Comparison of ENCODE assay signal across 1 cellular context in genomic region chr1:40979241-40980067, GRCh38.
A peak's percentile ranks its signal among the peaks of the same experiment; 100 is the strongest.
TF ChIP-seq lines count a peak whose summit lies in the region.

Gene CTPS1 (plus strand): TSS chr1:40979696. CDS start chr1:40983291, 3,595 bp downstream.

TF ChIP-seq in HepG2, 621 proteins besides CTCF, POLR2A, EP300 and RAD21 (continued from another document and continues in another):
- TF ChIP-seq CEBPZ (IDR thresholded peaks at IDR 0.05; ENCODE audit: low read length) (no peak), NFE2L2 (IDR thresholded peaks at IDR 0.05; ENCODE audit: low read length) (no peak), ZNF710 (CRISPR knock-in tag; IDR thresholded peaks at IDR 0.05; ENCODE audit: borderline replicate concordance) (0 out of 2 replicates have a peak, but pooled peaks have one; percentile 50), HOXD1 (CRISPR knock-in tag; IDR thresholded peaks at IDR 0.05) (no peak), ZNF501 (CRISPR knock-in tag; IDR thresholded peaks at IDR 0.05) (0 out of 2 replicates have a peak, but pooled peaks have one; percentile 54), MLLT10 (CRISPR knock-in tag; IDR thresholded peaks at IDR 0.05) (no peak), ZNF329 (CRISPR knock-in tag; IDR thresholded peaks at IDR 0.05; ENCODE audit: low read depth) (no peak), ELF1 (CRISPR knock-in tag; IDR thresholded peaks at IDR 0.05) (no peak), ZBTB42 (CRISPR knock-in tag; IDR thresholded peaks at IDR 0.05) (no peak; the same call in 1 of the 2 replicates), ZFX (CRISPR knock-in tag; IDR thresholded peaks at IDR 0.05; ENCODE audit: low read depth) (peak; percentile 78), ZNF639 (CRISPR knock-in tag; conservative IDR thresholded peaks at IDR 0.05) (no peak), PLRG1 (conservative IDR thresholded peaks at IDR 0.05) (no peak), DMTF1 (CRISPR knock-in tag; IDR thresholded peaks at IDR 0.05) (no peak), NKX3-1 (CRISPR knock-in tag; IDR thresholded peaks at IDR 0.05) (0 out of 2 replicates have a peak, but pooled peaks have one; percentile 22), SMAD1 (CRISPR knock-in tag; IDR thresholded peaks at IDR 0.05; ENCODE audit: borderline replicate concordance, low read depth) (no peak), MZF1 (CRISPR knock-in tag; IDR thresholded peaks at IDR 0.05; ENCODE audit: borderline replicate concordance) (no peak), HNF4A (CRISPR knock-in tag; IDR thresholded peaks at IDR 0.05) (no peak), FOXA3 (CRISPR knock-in tag; IDR thresholded peaks at IDR 0.05) (peak; percentile 11; the same call in 1 of the 2 replicates), NFE2 (CRISPR knock-in tag; IDR thresholded peaks at IDR 0.05) (no peak), ZIK1 (CRISPR knock-in tag; IDR thresholded peaks at IDR 0.05; ENCODE audit: borderline replicate concordance, low read depth) (no peak; the same call in 1 of the 2 replicates), ARID3A (IDR thresholded peaks at IDR 0.05; ENCODE audit: low read depth, low read length) (no peak), ZNF263 (CRISPR knock-in tag; IDR thresholded peaks at IDR 0.05) (0 out of 2 replicates have a peak, but pooled peaks have one; percentile 1), NFRKB (IDR thresholded peaks at IDR 0.05) (no peak), HINFP (CRISPR knock-in tag; IDR thresholded peaks at IDR 0.05; ENCODE audit: low read depth) (peak; percentile 36; the same call in 1 of the 2 replicates), ZNF615 (CRISPR knock-in tag; IDR thresholded peaks at IDR 0.05; ENCODE audit: borderline replicate concordance) (no peak), SIN3A (IDR thresholded peaks at IDR 0.05; ENCODE audit: borderline replicate concordance, low read depth, low read length) (peak; percentile 83; the same call in 1 of the 2 replicates), HCFC1 (IDR thresholded peaks at IDR 0.05; ENCODE audit: low read depth, low read length) (no peak), ZBTB3 (CRISPR knock-in tag; IDR thresholded peaks at IDR 0.05; ENCODE audit: borderline replicate concordance, low read depth) (no peak), CENPBD1 (CRISPR knock-in tag; IDR thresholded peaks at IDR 0.05; ENCODE audit: borderline replicate concordance, low read depth) (no peak), ZNF496 (CRISPR knock-in tag; IDR thresholded peaks at IDR 0.05; ENCODE audit: insufficient replicate concordance) (no peak), ZNF768 (CRISPR knock-in tag; IDR thresholded peaks at IDR 0.05) (peak; percentile 32; the same call in 1 of the 2 replicates), RARG (CRISPR knock-in tag; IDR thresholded peaks at IDR 0.05; ENCODE audit: low read depth) (no peak), ZNF468 (CRISPR knock-in tag; IDR thresholded peaks at IDR 0.05) (0 out of 2 replicates have a peak, but pooled peaks have one; percentile 32), ZNF761 (CRISPR knock-in tag; conservative IDR thresholded peaks at IDR 0.05) (no peak), SP5 (CRISPR knock-in tag; IDR thresholded peaks at IDR 0.05; ENCODE audit: borderline replicate concordance, low read depth) (no peak; the same call in 1 of the 2 replicates), ZNF674 (CRISPR knock-in tag; IDR thresholded peaks at IDR 0.05; ENCODE audit: low read depth) (peak; percentile 94), ZNF275 (CRISPR knock-in tag; IDR thresholded peaks at IDR 0.05; ENCODE audit: borderline replicate concordance) (no peak), HOMEZ (CRISPR knock-in tag; IDR thresholded peaks at IDR 0.05; ENCODE audit: low read depth) (no peak), RXRA (CRISPR knock-in tag; IDR thresholded peaks at IDR 0.05) (peak; percentile 37; the same call in 1 of the 2 replicates), ETV5 (CRISPR knock-in tag; IDR thresholded peaks at IDR 0.05; ENCODE audit: borderline replicate concordance) (no peak), REPIN1 (CRISPR knock-in tag; IDR thresholded peaks at IDR 0.05; ENCODE audit: borderline replicate concordance, low read depth) (no peak; the same call in 1 of the 2 replicates), DNMT3B (CRISPR knock-in tag; conservative IDR thresholded peaks at IDR 0.05) (no peak), EHMT2 (IDR thresholded peaks at IDR 0.05; ENCODE audit: borderline replicate concordance, low read depth, low read length) (no peak), NFIB (CRISPR knock-in tag; IDR thresholded peaks at IDR 0.05; ENCODE audit: borderline replicate concordance) (no peak), SOX13 (IDR thresholded peaks at IDR 0.05) (no peak), SOX13 (CRISPR knock-in tag; conservative IDR thresholded peaks at IDR 0.05 in 1 of 2, IDR thresholded peaks at IDR 0.05 in 1 of 2) (no peak), KLF9 (CRISPR knock-in tag; IDR thresholded peaks at IDR 0.05; ENCODE audit: low read depth) (no peak), ZSCAN29 (CRISPR knock-in tag; conservative IDR thresholded peaks at IDR 0.05) (no peak), TBX2 (CRISPR knock-in tag; IDR thresholded peaks at IDR 0.05; ENCODE audit: borderline replicate concordance) (peak; percentile 84), ZNF333 (CRISPR knock-in tag; IDR thresholded peaks at IDR 0.05; ENCODE audit: borderline replicate concordance) (peak; percentile 80; the same call in 1 of the 2 replicates), FOXK2 (IDR thresholded peaks at IDR 0.05) (no peak), EED (CRISPR knock-in tag; IDR thresholded peaks at IDR 0.05) (peak; percentile 96), KDM4B (CRISPR knock-in tag; IDR thresholded peaks at IDR 0.05) (no peak)
